1 cellular context compared by ENCODE assay signal in the genomic region with DNA sequence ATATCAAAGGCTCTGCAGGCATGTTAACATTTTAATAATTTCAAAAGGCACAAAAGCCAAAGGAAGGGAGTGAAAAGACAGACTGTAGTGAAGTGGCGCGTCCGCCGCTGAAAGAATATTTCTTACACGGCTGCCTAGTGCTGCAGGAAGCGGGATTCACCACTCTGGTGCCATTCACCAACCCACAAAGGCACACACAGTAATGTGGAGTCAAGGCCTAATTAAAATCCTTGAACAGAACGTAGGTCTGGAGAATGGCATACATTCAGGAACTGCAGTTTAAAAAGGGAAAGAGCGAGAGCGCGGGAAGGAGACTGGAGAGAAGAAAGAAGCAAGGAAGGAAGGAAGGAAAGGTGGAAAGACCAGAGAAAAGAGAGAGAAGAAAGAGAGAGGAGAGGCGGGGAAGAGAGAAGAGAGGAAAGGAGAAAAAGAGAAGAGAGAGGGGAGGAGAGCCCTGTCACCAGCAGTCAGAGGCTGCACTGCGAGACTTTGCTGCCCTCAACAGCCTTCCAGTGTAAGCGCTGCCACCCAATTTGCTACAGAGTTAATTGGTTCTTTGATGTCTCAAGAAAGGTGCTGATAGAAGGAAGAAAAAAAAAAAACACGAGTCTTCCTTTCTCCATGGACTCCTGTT.
TF ChIP-seq lines count a peak whose summit lies in the region.

No MANE protein-coding gene starts in this region.

TF ChIP-seq in H1, 55 proteins besides CTCF, POLR2A, EP300 and RAD21:
- TF ChIP-seq TCF12 (IDR thresholded peaks at IDR 0.05; ENCODE audit: low read depth, low read length) (no peak), HDAC6 (IDR thresholded peaks at IDR 0.05; ENCODE audit: low read depth, low read length) (no peak), RFX5 (IDR thresholded peaks at IDR 0.05; ENCODE audit: borderline replicate concordance, low read depth, low read length) (no peak), YY1 (IDR thresholded peaks at IDR 0.05; ENCODE audit: low read depth, low read length) (no peak)
